17 cellular contexts compared by ENCODE assay signal in the genomic region with DNA sequence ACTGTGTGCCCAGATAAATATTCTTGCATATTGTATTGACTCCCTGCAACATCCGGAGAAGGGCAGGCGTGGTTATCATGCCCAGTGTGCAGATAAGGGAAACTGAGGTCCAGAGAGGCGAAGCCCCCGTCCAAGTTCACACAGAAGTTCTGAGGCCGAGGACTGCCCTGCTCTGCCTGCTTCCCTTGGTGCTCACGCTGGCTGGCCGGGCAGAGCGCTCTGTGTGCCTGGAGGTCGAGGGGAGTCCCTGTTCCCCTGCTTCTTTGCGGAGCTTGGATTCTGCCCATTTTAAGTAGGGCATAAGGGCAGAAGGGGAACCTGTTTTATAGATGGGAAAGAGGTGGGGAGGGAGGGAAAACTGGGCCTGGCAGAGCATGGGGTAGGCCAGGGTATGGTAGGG.
"Had no signal": no experiment of that assay in that cellular context is flagged by ENCODE, and none has a peak within 500 bp of the region (broad histone marks: within the 10 kb centered on the region; RNA-seq: fewer than 3 reads in every experiment).

No MANE protein-coding gene starts in this region.

- H3K27ac Mint-ChIP-seq: activated B cell treated with CpG ODN at 0.5 μM for 24 hours; activated CD8-positive, alpha-beta T cell treated with anti-CD3 and anti-CD28 coated beads for 36 hours; activated naive CD8-positive, alpha-beta T cell; activated T-helper 17 cell treated with anti-CD3 and anti-CD28 coated beads, Interleukin-2, amount 50 U/mL, for 72 hours; T-helper 17 cell; T-helper 2 cell treated with Interferon-gamma antibody and Interleukin-4, amounts not matched to agents 5 μg/mL and 100 μg/mL, for 36 hours had no signal

- H3K4me1 Mint-ChIP-seq: activated T-helper 17 cell treated with anti-CD3 and anti-CD28 coated beads, Interleukin-2, amount 50 U/mL, for 72 hours had no signal

- DNase-seq: esophagus squamous epithelium, foreskin melanocyte had no signal

- H3K27me3 ChIP-seq: adrenal gland, body of pancreas, breast epithelium, cardiac muscle cell, colonic mucosa, esophagus squamous epithelium, gastroesophageal sphincter had no signal

- H3K9me3 Mint-ChIP-seq: activated B cell treated with CpG ODN at 0.5 μM for 24 hours; activated CD8-positive, alpha-beta T cell treated with anti-CD3 and anti-CD28 coated beads for 36 hours; activated T-cell treated with anti-CD3 and anti-CD28 coated beads, Interleukin-2, amount 50 U/mL, for 4 hours; activated T-helper 17 cell treated with anti-CD3 and anti-CD28 coated beads, Interleukin-2, amount 50 U/mL, for 72 hours; T-helper 2 cell treated with Interferon-gamma antibody and Interleukin-4, amounts not matched to agents 5 μg/mL and 100 μg/mL, for 36 hours had no signal

- H3K27me3 Mint-ChIP-seq: activated B cell treated with CpG ODN at 0.5 μM for 24 hours; activated CD8-positive, alpha-beta T cell treated with anti-CD3 and anti-CD28 coated beads for 36 hours had no signal

- H3K9me3 ChIP-seq: adrenal gland, body of pancreas, breast epithelium, colonic mucosa, esophagus squamous epithelium, gastroesophageal sphincter had no signal

- H3K36me3 Mint-ChIP-seq: activated naive CD8-positive, alpha-beta T cell had no signal

- H3K4me3 Mint-ChIP-seq: activated B cell treated with CpG ODN at 0.5 μM for 24 hours; activated CD8-positive, alpha-beta T cell treated with anti-CD3 and anti-CD28 coated beads for 36 hours; activated naive CD8-positive, alpha-beta T cell; activated T-cell treated with anti-CD3 and anti-CD28 coated beads, Interleukin-2, amount 50 U/mL, for 4 hours; activated T-helper 17 cell treated with anti-CD3 and anti-CD28 coated beads, Interleukin-2, amount 50 U/mL, for 72 hours; T-helper 17 cell; T-helper 2 cell treated with Interferon-gamma antibody and Interleukin-4, amounts not matched to agents 5 μg/mL and 100 μg/mL, for 36 hours had no signal

- H3K36me3 ChIP-seq: breast epithelium had no signal

- H3K27ac ChIP-seq: adrenal gland, body of pancreas, breast epithelium, cardiac muscle cell, colonic mucosa, epithelial cell of prostate, esophagus squamous epithelium, gastroesophageal sphincter, VCaP had no signal

- H3K4me1 ChIP-seq: adrenal gland, breast epithelium, colonic mucosa, esophagus squamous epithelium, gastroesophageal sphincter had no signal

- H3K4me3 ChIP-seq: adrenal gland, body of pancreas, breast epithelium, cardiac muscle cell, colonic mucosa, esophagus squamous epithelium, gastroesophageal sphincter had no signal
